Comparison of ENCODE assay signal across 1 cellular context in the genomic region with DNA sequence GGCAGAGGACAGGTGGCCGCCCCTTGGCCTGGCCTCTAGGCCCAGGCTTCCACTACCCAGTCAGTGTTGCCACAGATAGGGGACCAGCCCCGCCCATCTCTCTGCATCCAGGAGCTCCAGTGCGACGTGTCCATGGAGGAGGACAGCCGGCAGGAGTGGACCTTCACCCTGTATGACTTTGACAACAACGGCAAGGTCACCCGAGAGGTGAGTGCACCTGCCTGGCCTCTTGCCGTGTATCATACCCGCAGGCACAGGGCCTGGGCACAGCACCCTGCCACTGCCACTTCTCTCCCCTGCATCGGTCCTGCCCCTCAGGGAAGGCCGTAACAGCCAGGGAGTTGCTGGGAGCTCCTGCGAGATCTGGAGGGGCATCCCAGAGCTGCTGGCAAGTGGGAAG.
TF ChIP-seq lines count a peak whose summit lies in the region.

No MANE protein-coding gene starts in this region.

TF ChIP-seq in HepG2, 621 proteins besides CTCF, POLR2A, EP300 and RAD21 (continued from another document):
- TF ChIP-seq, protein P1, sequence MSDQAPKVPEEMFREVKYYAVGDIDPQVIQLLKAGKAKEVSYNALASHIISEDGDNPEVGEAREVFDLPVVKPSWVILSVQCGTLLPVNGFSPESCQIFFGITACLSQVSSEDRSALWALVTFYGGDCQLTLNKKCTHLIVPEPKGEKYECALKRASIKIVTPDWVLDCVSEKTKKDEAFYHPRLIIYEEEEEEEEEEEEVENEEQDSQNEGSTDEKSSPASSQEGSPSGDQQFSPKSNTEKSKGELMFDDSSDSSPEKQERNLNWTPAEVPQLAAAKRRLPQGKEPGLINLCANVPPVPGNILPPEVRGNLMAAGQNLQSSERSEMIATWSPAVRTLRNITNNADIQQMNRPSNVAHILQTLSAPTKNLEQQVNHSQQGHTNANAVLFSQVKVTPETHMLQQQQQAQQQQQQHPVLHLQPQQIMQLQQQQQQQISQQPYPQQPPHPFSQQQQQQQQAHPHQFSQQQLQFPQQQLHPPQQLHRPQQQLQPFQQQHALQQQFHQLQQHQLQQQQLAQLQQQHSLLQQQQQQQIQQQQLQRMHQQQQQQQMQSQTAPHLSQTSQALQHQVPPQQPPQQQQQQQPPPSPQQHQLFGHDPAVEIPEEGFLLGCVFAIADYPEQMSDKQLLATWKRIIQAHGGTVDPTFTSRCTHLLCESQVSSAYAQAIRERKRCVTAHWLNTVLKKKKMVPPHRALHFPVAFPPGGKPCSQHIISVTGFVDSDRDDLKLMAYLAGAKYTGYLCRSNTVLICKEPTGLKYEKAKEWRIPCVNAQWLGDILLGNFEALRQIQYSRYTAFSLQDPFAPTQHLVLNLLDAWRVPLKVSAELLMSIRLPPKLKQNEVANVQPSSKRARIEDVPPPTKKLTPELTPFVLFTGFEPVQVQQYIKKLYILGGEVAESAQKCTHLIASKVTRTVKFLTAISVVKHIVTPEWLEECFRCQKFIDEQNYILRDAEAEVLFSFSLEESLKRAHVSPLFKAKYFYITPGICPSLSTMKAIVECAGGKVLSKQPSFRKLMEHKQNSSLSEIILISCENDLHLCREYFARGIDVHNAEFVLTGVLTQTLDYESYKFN (CRISPR knock-in tag; conservative IDR thresholded peaks at IDR 0.05) = no peak
- no peak for TF ChIP-seq NFRKB (IDR thresholded peaks at IDR 0.05)
- TF ChIP-seq SRF (IDR thresholded peaks at IDR 0.05; ENCODE audit: low read depth, low read length) = no peak
- TF ChIP-seq, protein P2, sequence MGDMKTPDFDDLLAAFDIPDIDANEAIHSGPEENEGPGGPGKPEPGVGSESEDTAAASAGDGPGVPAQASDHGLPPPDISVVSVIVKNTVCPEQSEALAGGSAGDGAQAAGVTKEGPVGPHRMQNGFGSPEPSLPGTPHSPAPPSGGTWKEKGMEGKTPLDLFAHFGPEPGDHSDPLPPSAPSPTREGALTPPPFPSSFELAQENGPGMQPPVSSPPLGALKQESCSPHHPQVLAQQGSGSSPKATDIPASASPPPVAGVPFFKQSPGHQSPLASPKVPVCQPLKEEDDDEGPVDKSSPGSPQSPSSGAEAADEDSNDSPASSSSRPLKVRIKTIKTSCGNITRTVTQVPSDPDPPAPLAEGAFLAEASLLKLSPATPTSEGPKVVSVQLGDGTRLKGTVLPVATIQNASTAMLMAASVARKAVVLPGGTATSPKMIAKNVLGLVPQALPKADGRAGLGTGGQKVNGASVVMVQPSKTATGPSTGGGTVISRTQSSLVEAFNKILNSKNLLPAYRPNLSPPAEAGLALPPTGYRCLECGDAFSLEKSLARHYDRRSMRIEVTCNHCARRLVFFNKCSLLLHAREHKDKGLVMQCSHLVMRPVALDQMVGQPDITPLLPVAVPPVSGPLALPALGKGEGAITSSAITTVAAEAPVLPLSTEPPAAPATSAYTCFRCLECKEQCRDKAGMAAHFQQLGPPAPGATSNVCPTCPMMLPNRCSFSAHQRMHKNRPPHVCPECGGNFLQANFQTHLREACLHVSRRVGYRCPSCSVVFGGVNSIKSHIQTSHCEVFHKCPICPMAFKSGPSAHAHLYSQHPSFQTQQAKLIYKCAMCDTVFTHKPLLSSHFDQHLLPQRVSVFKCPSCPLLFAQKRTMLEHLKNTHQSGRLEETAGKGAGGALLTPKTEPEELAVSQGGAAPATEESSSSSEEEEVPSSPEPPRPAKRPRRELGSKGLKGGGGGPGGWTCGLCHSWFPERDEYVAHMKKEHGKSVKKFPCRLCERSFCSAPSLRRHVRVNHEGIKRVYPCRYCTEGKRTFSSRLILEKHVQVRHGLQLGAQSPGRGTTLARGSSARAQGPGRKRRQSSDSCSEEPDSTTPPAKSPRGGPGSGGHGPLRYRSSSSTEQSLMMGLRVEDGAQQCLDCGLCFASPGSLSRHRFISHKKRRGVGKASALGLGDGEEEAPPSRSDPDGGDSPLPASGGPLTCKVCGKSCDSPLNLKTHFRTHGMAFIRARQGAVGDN (CRISPR knock-in tag; IDR thresholded peaks at IDR 0.05) = peak; percentile 44
- no peak for TF ChIP-seq ZFAT (CRISPR knock-in tag; conservative IDR thresholded peaks at IDR 0.05)
- TF ChIP-seq ZEB1 (IDR thresholded peaks at IDR 0.05; ENCODE audit: insufficient replicate concordance, low read depth) = no peak
- TF ChIP-seq, protein P3, sequence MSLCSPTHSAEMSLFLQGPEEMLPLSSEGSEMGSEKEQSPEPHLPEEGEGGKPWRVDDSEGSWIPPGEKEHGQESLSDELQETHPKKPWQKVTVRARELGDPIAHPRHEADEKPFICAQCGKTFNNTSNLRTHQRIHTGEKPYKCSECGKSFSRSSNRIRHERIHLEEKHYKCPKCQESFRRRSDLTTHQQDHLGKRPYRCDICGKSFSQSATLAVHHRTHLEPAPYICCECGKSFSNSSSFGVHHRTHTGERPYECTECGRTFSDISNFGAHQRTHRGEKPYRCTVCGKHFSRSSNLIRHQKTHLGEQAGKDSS (CRISPR knock-in tag; IDR thresholded peaks at IDR 0.05; ENCODE audit: borderline replicate concordance, low read depth) = no peak
- TF ChIP-seq, protein P4, sequence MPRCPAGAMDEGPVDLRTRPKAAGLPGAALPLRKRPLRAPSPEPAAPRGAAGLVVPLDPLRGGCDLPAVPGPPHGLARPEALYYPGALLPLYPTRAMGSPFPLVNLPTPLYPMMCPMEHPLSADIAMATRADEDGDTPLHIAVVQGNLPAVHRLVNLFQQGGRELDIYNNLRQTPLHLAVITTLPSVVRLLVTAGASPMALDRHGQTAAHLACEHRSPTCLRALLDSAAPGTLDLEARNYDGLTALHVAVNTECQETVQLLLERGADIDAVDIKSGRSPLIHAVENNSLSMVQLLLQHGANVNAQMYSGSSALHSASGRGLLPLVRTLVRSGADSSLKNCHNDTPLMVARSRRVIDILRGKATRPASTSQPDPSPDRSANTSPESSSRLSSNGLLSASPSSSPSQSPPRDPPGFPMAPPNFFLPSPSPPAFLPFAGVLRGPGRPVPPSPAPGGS (CRISPR knock-in tag; IDR thresholded peaks at IDR 0.05) = no peak
- TF ChIP-seq ZNF839 (CRISPR knock-in tag; IDR thresholded peaks at IDR 0.05; ENCODE audit: borderline replicate concordance) = peak; percentile 60; the same call in 1 of the 2 replicates
- TF ChIP-seq AGO1 (IDR thresholded peaks at IDR 0.05; ENCODE audit: low read depth, low read length, poor library complexity, severe bottlenecking) = no peak
- peak; percentile 23; the same call in 1 of the 2 replicates for TF ChIP-seq AKAP8 (CRISPR knock-in tag; IDR thresholded peaks at IDR 0.05)
- TF ChIP-seq ZNF484 (CRISPR knock-in tag; IDR thresholded peaks at IDR 0.05; ENCODE audit: borderline replicate concordance, low read depth) = no peak
- TF ChIP-seq ZSCAN31 (CRISPR knock-in tag; IDR thresholded peaks at IDR 0.05; ENCODE audit: low read depth) = no peak
- no peak for TF ChIP-seq ZNF101 (CRISPR knock-in tag; IDR thresholded peaks at IDR 0.05; ENCODE audit: borderline replicate concordance, low read depth)
- TF ChIP-seq, protein P5, sequence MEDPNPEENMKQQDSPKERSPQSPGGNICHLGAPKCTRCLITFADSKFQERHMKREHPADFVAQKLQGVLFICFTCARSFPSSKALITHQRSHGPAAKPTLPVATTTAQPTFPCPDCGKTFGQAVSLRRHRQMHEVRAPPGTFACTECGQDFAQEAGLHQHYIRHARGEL (CRISPR knock-in tag; IDR thresholded peaks at IDR 0.05) = no peak
- TF ChIP-seq CAMTA2 (CRISPR knock-in tag; IDR thresholded peaks at IDR 0.05; ENCODE audit: borderline replicate concordance) = no peak
- peak; percentile 71; the same call in 1 of the 2 replicates for TF ChIP-seq TARDBP (CRISPR knock-in tag; IDR thresholded peaks at IDR 0.05)
- TF ChIP-seq, protein P6, sequence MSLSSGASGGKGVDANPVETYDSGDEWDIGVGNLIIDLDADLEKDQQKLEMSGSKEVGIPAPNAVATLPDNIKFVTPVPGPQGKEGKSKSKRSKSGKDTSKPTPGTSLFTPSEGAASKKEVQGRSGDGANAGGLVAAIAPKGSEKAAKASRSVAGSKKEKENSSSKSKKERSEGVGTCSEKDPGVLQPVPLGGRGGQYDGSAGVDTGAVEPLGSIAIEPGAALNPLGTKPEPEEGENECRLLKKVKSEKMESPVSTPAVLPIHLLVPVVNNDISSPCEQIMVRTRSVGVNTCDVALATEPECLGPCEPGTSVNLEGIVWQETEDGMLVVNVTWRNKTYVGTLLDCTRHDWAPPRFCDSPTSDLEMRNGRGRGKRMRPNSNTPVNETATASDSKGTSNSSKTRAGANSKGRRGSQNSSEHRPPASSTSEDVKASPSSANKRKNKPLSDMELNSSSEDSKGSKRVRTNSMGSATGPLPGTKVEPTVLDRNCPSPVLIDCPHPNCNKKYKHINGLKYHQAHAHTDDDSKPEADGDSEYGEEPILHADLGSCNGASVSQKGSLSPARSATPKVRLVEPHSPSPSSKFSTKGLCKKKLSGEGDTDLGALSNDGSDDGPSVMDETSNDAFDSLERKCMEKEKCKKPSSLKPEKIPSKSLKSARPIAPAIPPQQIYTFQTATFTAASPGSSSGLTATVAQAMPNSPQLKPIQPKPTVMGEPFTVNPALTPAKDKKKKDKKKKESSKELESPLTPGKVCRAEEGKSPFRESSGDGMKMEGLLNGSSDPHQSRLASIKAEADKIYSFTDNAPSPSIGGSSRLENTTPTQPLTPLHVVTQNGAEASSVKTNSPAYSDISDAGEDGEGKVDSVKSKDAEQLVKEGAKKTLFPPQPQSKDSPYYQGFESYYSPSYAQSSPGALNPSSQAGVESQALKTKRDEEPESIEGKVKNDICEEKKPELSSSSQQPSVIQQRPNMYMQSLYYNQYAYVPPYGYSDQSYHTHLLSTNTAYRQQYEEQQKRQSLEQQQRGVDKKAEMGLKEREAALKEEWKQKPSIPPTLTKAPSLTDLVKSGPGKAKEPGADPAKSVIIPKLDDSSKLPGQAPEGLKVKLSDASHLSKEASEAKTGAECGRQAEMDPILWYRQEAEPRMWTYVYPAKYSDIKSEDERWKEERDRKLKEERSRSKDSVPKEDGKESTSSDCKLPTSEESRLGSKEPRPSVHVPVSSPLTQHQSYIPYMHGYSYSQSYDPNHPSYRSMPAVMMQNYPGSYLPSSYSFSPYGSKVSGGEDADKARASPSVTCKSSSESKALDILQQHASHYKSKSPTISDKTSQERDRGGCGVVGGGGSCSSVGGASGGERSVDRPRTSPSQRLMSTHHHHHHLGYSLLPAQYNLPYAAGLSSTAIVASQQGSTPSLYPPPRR (CRISPR knock-in tag; IDR thresholded peaks at IDR 0.05; ENCODE audit: borderline replicate concordance) = no peak
- no peak for TF ChIP-seq PHF5A (CRISPR knock-in tag; IDR thresholded peaks at IDR 0.05; ENCODE audit: low read depth, unreplicated experiment)
TF ChIP-seq in HepG2: peak in this region for 11.
